16 cellular contexts compared by ENCODE assay signal in the genomic region with DNA sequence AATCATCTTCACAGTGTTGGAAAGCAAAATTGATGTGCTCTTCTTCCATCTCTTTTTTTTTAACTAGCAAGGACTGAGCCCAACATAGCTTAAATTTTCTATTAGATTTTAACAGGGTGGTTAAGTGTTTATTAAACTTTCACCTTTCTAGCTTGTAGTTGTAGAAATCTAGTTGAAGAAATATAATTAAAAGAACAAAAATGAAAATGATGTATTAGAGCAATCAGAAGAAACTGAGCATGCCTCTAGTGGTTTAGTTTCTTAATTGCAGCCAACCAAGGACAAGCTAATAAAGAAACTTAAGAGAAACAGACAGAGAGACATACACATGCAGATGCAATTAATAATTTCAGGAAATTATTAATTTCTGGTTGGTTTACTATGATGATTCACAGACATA.
DNase-seq lines count a peak whose midpoint lies in the region; ATAC-seq and TF ChIP-seq lines count a peak whose summit lies in the region.
"Had no signal": no experiment of that assay in that cellular context is flagged by ENCODE, and none has a peak within 500 bp of the region (broad histone marks: within the 10 kb centered on the region; RNA-seq: fewer than 3 reads in every experiment).

No MANE protein-coding gene starts in this region.

- H3K27me3 Mint-ChIP-seq in glutamatergic neuron (ENCODE audit: unreplicated experiment): no peaks in the 10 kb centered on the region

- no peaks in the 10 kb centered on the region for H3K9me3 Mint-ChIP-seq in glutamatergic neuron (ENCODE audit: unreplicated experiment)

- no peaks in the 10 kb centered on the region for H3K4me1 ChIP-seq in OCI-LY1 (ENCODE audit: insufficient read depth, low read length, severe bottlenecking)
- H3K4me1 ChIP-seq in tibial nerve: no peaks in the 10 kb centered on the region

- no peaks in the 10 kb centered on the region for H3K36me3 ChIP-seq in OCI-LY1 (ENCODE audit: insufficient read depth, low read length)
- H3K36me3 ChIP-seq in tibial nerve: no peaks in the 10 kb centered on the region

- no peaks in the 10 kb centered on the region for H3K79me2 ChIP-seq in OCI-LY1 (ENCODE audit: insufficient read depth, low read length)

- TF ChIP-seq CTCF in 22Rv1 (IDR thresholded peaks at IDR 0.05) (peak; percentile 83), OCI-LY1 (IDR thresholded peaks at IDR 0.05; ENCODE audit: low read length) (peak; percentile 32; the same call in 1 of the 2 replicates), glutamatergic neuron (IDR thresholded peaks at IDR 0.05; ENCODE audit: partially characterized antibody, unreplicated experiment) (peak; percentile 66), tibial nerve (IDR thresholded peaks at IDR 0.05) (no peak)

- H4K20me1 ChIP-seq in OCI-LY1 (ENCODE audit: insufficient read depth, low read length): no peaks in the 10 kb centered on the region

- no peaks in the 10 kb centered on the region for H3K4me1 Mint-ChIP-seq in glutamatergic neuron (ENCODE audit: low read depth, unreplicated experiment)

- DNase-seq in ELR (ENCODE audit: low read depth) (peak; percentile 39), glutamatergic neuron (no peak), AG08396 (ENCODE audit: low spot score) (no peak), tibial nerve (ENCODE audit: low spot score in 2 of 2) (no peak)
- no peak for DNase-seq in activated T-cell treated with anti-CD3 and anti-CD28 coated beads, Interleukin-2, amount 50 U/mL, for 48 hours
- DNase-seq: DMS79; effector CD4-positive, alpha-beta T cell; foreskin fibroblast; NCI-H1105 treated with DMSO at 0.1 percent for 48 hours; nucleus accumbens; SK-N-SH; stimulated activated CD4-positive, alpha-beta T cell treated with anti-CD3 and anti-CD28 coated beads, Interleukin-12 subunit alpha, Interleukin-12 subunit beta, amount 100 ng/mL, for 4 hours had no signal

- H3K27ac Mint-ChIP-seq in glutamatergic neuron (ENCODE audit: unreplicated experiment): no peak overlapping the region

- TF ChIP-seq POLR2A in tibial nerve (IDR thresholded peaks at IDR 0.05): no peak

- no peak overlapping the region for H2AFZ ChIP-seq in OCI-LY1 (ENCODE audit: low read length)

- no peak for ATAC-seq in HG03439 (IDR thresholded peaks at IDR 0.05; ENCODE audit: unreplicated experiment)
- ATAC-seq: GM12878 had no signal

- TF ChIP-seq EP300 in tibial nerve (IDR thresholded peaks at IDR 0.05): no peak

- H3K9me2 ChIP-seq in OCI-LY1 (ENCODE audit: low read depth, low read length): no peaks in the 10 kb centered on the region; the same call in 1 of the 2 replicates
- H3K9me2 ChIP-seq: SK-N-SH had no signal

- H3K27ac ChIP-seq in 22Rv1: no peak overlapping the region
- H3K27ac ChIP-seq in OCI-LY1 (ENCODE audit: low read depth, low read length, poor library complexity, severe bottlenecking): no peak overlapping the region
- H3K27ac ChIP-seq in tibial nerve: no peak overlapping the region

- H3K4me3 Mint-ChIP-seq in glutamatergic neuron (ENCODE audit: unreplicated experiment): no peak overlapping the region

- H3K9me3 ChIP-seq in OCI-LY1 (ENCODE audit: low read length): no peaks in the 10 kb centered on the region
- H3K9me3 ChIP-seq in tibial nerve: peaks cover 0 to 2% (median 0%) of the 10 kb centered on the region in 4 donors
- H3K9me3 ChIP-seq: SK-N-SH had no signal

- H3K4me3 ChIP-seq in OCI-LY1 (ENCODE audit: low read depth, low read length, poor library complexity, severe bottlenecking) (no peak overlapping the region), tibial nerve (no peak overlapping the region)
- H3K4me3 ChIP-seq: GM12878 had no signal

- H3K4me2 ChIP-seq in OCI-LY1 (ENCODE audit: low read length): no peak overlapping the region
- H3K4me2 ChIP-seq: SK-N-SH had no signal

- H3K27me3 ChIP-seq in OCI-LY1 (ENCODE audit: insufficient read depth, low read length): no peaks in the 10 kb centered on the region
- no peaks in the 10 kb centered on the region for H3K27me3 ChIP-seq in tibial nerve

- H3F3A ChIP-seq in OCI-LY1 (ENCODE audit: insufficient read depth, low read length): no peaks in the 10 kb centered on the region

- no peaks in the 10 kb centered on the region for H3K36me3 Mint-ChIP-seq in glutamatergic neuron (ENCODE audit: unreplicated experiment)

- no peak overlapping the region for H3K9ac ChIP-seq in OCI-LY1 (ENCODE audit: low read length)
- H3K9ac ChIP-seq: SK-N-SH had no signal

Comparison
In these comparisons a context has a peak if more than half of its experiments do, and no peak if none do; other contexts are left out.
1. CTCF ChIP-seq: peak in 22Rv1 (single experiment), OCI-LY1 (single experiment) and glutamatergic neuron (single experiment); none in tibial nerve (0 of 5).